Comparison of ENCODE assay signal across 10 cellular contexts in genomic region chr14:35940291-35940690, GRCh38.
DNase-seq lines count a peak whose midpoint lies in the region; ATAC-seq lines count a peak whose summit lies in the region.
"Had no signal": no experiment of that assay in that cellular context is flagged by ENCODE, and none has a peak within 500 bp of the region (broad histone marks: within the 10 kb centered on the region; RNA-seq: fewer than 3 reads in every experiment).

No MANE protein-coding gene starts in this region.

- intact Hi-C loops in activated CD4-positive, alpha-beta T cell treated with anti-CD3 and anti-CD28 coated beads for 36 hours (cut with DNase I, micrococcal nuclease) = loop anchor here in 1 of 2 experiments (5.0 kb wide), 1 partner anchor 108 kb away; no protein-coding TSS in a partner anchor

- no peak overlapping the region for H3K27ac Mint-ChIP-seq in activated CD4-positive, alpha-beta T cell treated with anti-CD3 and anti-CD28 coated beads for 36 hours

- CTCF ChIA-PET in activated CD4-positive, alpha-beta T cell treated with anti-CD3 and anti-CD28 coated beads for 36 hours (lab: Charles Lee) = interaction anchor here (1.1 kb wide), 1 partner anchor 16 kb away, joined by 3 read pairs; no protein-coding TSS in a partner anchor

- H3K4me1 ChIP-seq in effector memory CD4-positive, alpha-beta T cell (ENCODE audit: control insufficient read depth, insufficient read depth, low read length, poor library complexity, severe bottlenecking) = no peaks in the 10 kb centered on the region

- no peak overlapping the region for H3K4me3 Mint-ChIP-seq in activated CD4-positive, alpha-beta T cell treated with anti-CD3 and anti-CD28 coated beads for 36 hours

- DNase-seq in effector memory CD4-positive, alpha-beta T cell = no peak
- no peak for DNase-seq in stimulated activated CD4-positive, alpha-beta T cell treated with anti-CD3 and anti-CD28 coated beads, Interleukin-4, amount 100 ng/mL, for 24 hours
- no peak for DNase-seq in activated CD4-positive, alpha-beta T cell treated with anti-CD3 and anti-CD28 coated beads for 36 hours
- no peak for DNase-seq in NCI-H226
- DNase-seq: NCI-H1092, T-helper 9 cell had no signal

- ATAC-seq in GM18498 (IDR thresholded peaks at IDR 0.05; ENCODE audit: unreplicated experiment) (peak; percentile 84), GM21381 (IDR thresholded peaks at IDR 0.05; ENCODE audit: unreplicated experiment) (peak; percentile 72), GM18868 (IDR thresholded peaks at IDR 0.05; ENCODE audit: unreplicated experiment) (no peak)
- ATAC-seq in activated CD4-positive, alpha-beta T cell treated with anti-CD3 and anti-CD28 coated beads for 36 hours = no peak

- peak overlapping the region; percentile 15 for H3K4me3 ChIP-seq in effector memory CD4-positive, alpha-beta T cell (ENCODE audit: insufficient read depth, low read depth, low read length, poor library complexity, severe bottlenecking)

- peak overlapping the region; percentile 56 for H3K27ac ChIP-seq in KOPT-K1 (ENCODE audit: low read depth, low read length, poor library complexity, severe bottlenecking)
- no peak overlapping the region for H3K27ac ChIP-seq in effector memory CD4-positive, alpha-beta T cell (ENCODE audit: insufficient read depth, low read length, poor library complexity, severe bottlenecking)

- H3K27me3 ChIP-seq in effector memory CD4-positive, alpha-beta T cell (replicated peaks; ENCODE audit: control insufficient read depth, insufficient read depth, low read length, poor library complexity, severe bottlenecking) = no peaks in the 10 kb centered on the region

- H3K36me3 ChIP-seq in KOPT-K1 (ENCODE audit: insufficient read depth, low read length) = no peaks in the 10 kb centered on the region
- no peaks in the 10 kb centered on the region for H3K36me3 ChIP-seq in effector memory CD4-positive, alpha-beta T cell (ENCODE audit: control insufficient read depth, insufficient read depth, low read length)

- POLR2A ChIA-PET in activated CD4-positive, alpha-beta T cell treated with anti-CD3 and anti-CD28 coated beads for 36 hours (lab: Charles Lee) = no interaction called here

- H3K27me3 Mint-ChIP-seq in activated CD4-positive, alpha-beta T cell treated with anti-CD3 and anti-CD28 coated beads for 36 hours = peaks cover 6% of the 10 kb centered on the region

- no peaks in the 10 kb centered on the region for H3K9me3 ChIP-seq in KOPT-K1 (ENCODE audit: insufficient read depth, low read length, poor library complexity, severe bottlenecking)
- H3K9me3 ChIP-seq in effector memory CD4-positive, alpha-beta T cell (ENCODE audit: control insufficient read depth, low read length) = no peaks in the 10 kb centered on the region

- no peaks in the 10 kb centered on the region for H3K36me3 Mint-ChIP-seq in activated CD4-positive, alpha-beta T cell treated with anti-CD3 and anti-CD28 coated beads for 36 hours (ENCODE audit: low read depth)

- H3K4me1 Mint-ChIP-seq in activated CD4-positive, alpha-beta T cell treated with anti-CD3 and anti-CD28 coated beads for 36 hours = peaks cover 6% of the 10 kb centered on the region

- H3K9me3 Mint-ChIP-seq in activated CD4-positive, alpha-beta T cell treated with anti-CD3 and anti-CD28 coated beads for 36 hours (ENCODE audit: low read depth) = no peaks in the 10 kb centered on the region

Comparison
In these comparisons a context has a peak if more than half of its experiments do, and no peak if none do; other contexts are left out.
1. ATAC-seq: peak in GM18498 (single experiment) and GM21381 (single experiment); none in activated CD4-positive, alpha-beta T cell treated with anti-CD3 and anti-CD28 coated beads for 36 hours (single experiment) and GM18868 (single experiment).